In genomic region chr1:88514544-88514943, GRCh38 we compare ENCODE assay signal across 3 cellular contexts.
"Had no signal": no experiment of that assay in that cellular context is flagged by ENCODE, and none has a peak within 500 bp of the region (broad histone marks: within the 10 kb centered on the region; RNA-seq: fewer than 3 reads in every experiment).

No MANE protein-coding gene starts in this region.

- DNase-seq: GDM1, GF-D8 had no signal

- ATAC-seq: GM12878 had no signal

- H3K4me3 ChIP-seq: GM12878 had no signal
